In genomic region chr22:18959741-18960140, GRCh38 we compare ENCODE assay signal across 4 cellular contexts. TPM values are rescaled to one million over a fixed set of nuclear protein-coding genes. Genes with fewer than 3 reads are reported as not detected.
"Had no signal": no experiment of that assay in that cellular context is flagged by ENCODE, and none has a peak within 500 bp of the region (broad histone marks: within the 10 kb centered on the region; RNA-seq: fewer than 3 reads in every experiment).

No MANE protein-coding gene starts in this region.

RNA-seq across cellular contexts. Expression of gene PRODH, which starts 23.6 kb away (rescaled TPM):
- total RNA-seq: activated CD4-positive, alpha-beta T cell treated with anti-CD3 and anti-CD28 coated beads for 36 hours; activated CD8-positive, alpha-beta T cell treated with anti-CD3 and anti-CD28 coated beads, Interleukin-2, amount 10 ng/mL, durations not matched to agents 7 days and 5 days; M059J; SJSA1 had no signal
